ENCODE assay signal across 8 cellular contexts in genomic region chr11:416051-416756, GRCh38. TPM values are rescaled to one million over a fixed set of nuclear protein-coding genes. Genes with fewer than 3 reads are reported as not detected.
DNase-seq lines count a peak whose midpoint lies in the region; ATAC-seq, FAIRE-seq and TF ChIP-seq lines count a peak whose summit lies in the region.

No MANE protein-coding gene starts in this region.

- H3K4me3 ChIP-seq in GM12878 (peak overlapping the region; percentile 60; the same call in 1 of the 2 replicates), right lobe of liver (peak overlapping the region; percentile 39 to 61 (median 60)), thoracic aorta (peak overlapping the region; percentile 72)

- peak; percentile 37 for DNase-seq in NCI-H146 (lab: John Stamatoyannopoulos, UW)
- no peak for DNase-seq in NCI-H146 treated with DMSO at 0.1 percent for 48 hours (lab: John Stamatoyannopoulos, UW; ENCODE audit: unreplicated experiment)
- DNase-seq in GM12878 (ENCODE audit: low read depth, low spot score), result no peak
- peak in 2 of 3 donors; percentile 23 to 55 for DNase-seq in right lobe of liver
- DNase-seq in thoracic aorta (ENCODE audit: low spot score), result no peak
- no peak for DNase-seq in RKO (ENCODE audit: low spot score)
- no peak for DNase-seq in NCI-H128 (lab: John Stamatoyannopoulos, UW; ENCODE audit: unreplicated experiment)
- DNase-seq in activated CD4-positive, alpha-beta T cell treated with anti-CD3 and anti-CD28 coated beads for 1 hour, result no peak

- no peaks in the 10 kb centered on the region for H3K9me3 ChIP-seq in GM12878 (replicated peaks; ENCODE audit: control insufficient read depth, insufficient read depth, low read length)
- H3K9me3 ChIP-seq in right lobe of liver, result no peaks in the 10 kb centered on the region
- no peaks in the 10 kb centered on the region for H3K9me3 ChIP-seq in thoracic aorta

- H3K36me3 ChIP-seq in GM12878 (ENCODE audit: control insufficient read depth in 2 of 2, insufficient read depth in 2 of 2, low read length in 1 of 2), result no peaks in the 10 kb centered on the region
- H3K36me3 ChIP-seq in right lobe of liver, result no peaks in the 10 kb centered on the region
- no peaks in the 10 kb centered on the region for H3K36me3 ChIP-seq in thoracic aorta

- H3K4me1 ChIP-seq in GM12878 (ENCODE audit: control insufficient read depth, insufficient read depth, low read length), result peaks cover 8% of the 10 kb centered on the region
- peaks cover 0 to 8% (median 0%) of the 10 kb centered on the region in 4 donors for H3K4me1 ChIP-seq in right lobe of liver
- H3K4me1 ChIP-seq in thoracic aorta (ENCODE audit: control insufficient read depth in 1 of 2, low read depth in 2 of 2), result peaks cover 0 to 13% of the 10 kb centered on the region in 2 donors

- TF ChIP-seq POLR2A in GM12878 (IDR thresholded peaks at IDR 0.05; ENCODE audit: low read depth, low read length), result no peak
- TF ChIP-seq POLR2A in right lobe of liver (IDR thresholded peaks at IDR 0.05), result peak; percentile 37

- peak overlapping the region; percentile 55 for H2AFZ ChIP-seq in GM12878 (ENCODE audit: control insufficient read depth, low read depth, low read length)

- no peaks in the 10 kb centered on the region for H3K79me2 ChIP-seq in GM12878 (ENCODE audit: control insufficient read depth, insufficient read depth, low read length)

- H3K4me2 ChIP-seq in GM12878 (ENCODE audit: control insufficient read depth, insufficient read depth), result peak overlapping the region; percentile 79

- no peaks in the 10 kb centered on the region for H3K27me3 ChIP-seq in GM12878 (replicated peaks in 1 of 2; ENCODE audit: control insufficient read depth in 2 of 2, insufficient read depth in 2 of 2, low read length in 1 of 2)
- no peaks in the 10 kb centered on the region for H3K27me3 ChIP-seq in right lobe of liver
- no peaks in the 10 kb centered on the region for H3K27me3 ChIP-seq in thoracic aorta (replicated peaks; ENCODE audit: insufficient read depth)

- no peak for TF ChIP-seq CTCF in GM12878 (IDR thresholded peaks at IDR 0.05 in 2 of 3, conservative IDR thresholded peaks at IDR 0.05 in 1 of 3; ENCODE audit: control insufficient read depth in 2 of 3, extremely low read depth in 1 of 3, insufficient read depth in 1 of 3, low read depth in 3 of 3, low read length in 3 of 3)
- TF ChIP-seq CTCF in right lobe of liver (IDR thresholded peaks at IDR 0.05), result no peak
- no peak for TF ChIP-seq CTCF in thoracic aorta (IDR thresholded peaks at IDR 0.05)

- ATAC-seq in GM12878 (no peak), right lobe of liver (peak in 2 of 4 donors; percentile 2), thoracic aorta (ENCODE audit: insufficient number of reproducible peaks, low FRiP score, low read depth) (no peak)

- in situ Hi-C loops in GM12878 (cut with MboI), result no loop called here

- 19% methylated on average over 40 of the region's 45 CpGs for WGBS in GM12878 (ENCODE audit: insufficient coverage, insufficient replicate concordance, low lambda C conversion rate, missing lambda C conversion rate)
- whole genome bisulfite sequencing in right lobe of liver (ENCODE audit: insufficient coverage, low coverage, low lambda C conversion rate, missing lambda C conversion rate), result 11% methylated on average over 5 of the region's 45 CpGs

- POLR2A ChIA-PET in GM12878 (lab: Charles Lee), result no interaction called here

- CTCF ChIA-PET in GM12878 (lab: Yijun Ruan, JAX), result no interaction called here

- no peak overlapping the region for H3K27ac ChIP-seq in GM12878 (ENCODE audit: control insufficient read depth, insufficient read depth)
- H3K27ac ChIP-seq in right lobe of liver, result peak overlapping the region; percentile 50 to 71 (median 62)
- H3K27ac ChIP-seq in thoracic aorta, result peak overlapping the region in 1 of 2 donors; percentile 38

- BruUV-seq in GM12878 (replicated peaks; lab: Mats Ljungman, UMichigan), result no TSS peak

- no peak for TF ChIP-seq RAD21 in GM12878 (IDR thresholded peaks at IDR 0.05; ENCODE audit: insufficient read depth, low read depth, low read length)

- intact Hi-C loops in GM12878 (cut with micrococcal nuclease; ENCODE audit: unreplicated experiment), result no loop called here
- intact Hi-C loops in right lobe of liver (cut with DNase I), result no loop called here

- RAD21 ChIA-PET in GM12878 (lab: Charles Lee; ENCODE audit: unreplicated experiment), result no interaction called here

- no peak overlapping the region; the same call in 1 of the 2 replicates for H3K9ac ChIP-seq in GM12878 (ENCODE audit: control insufficient read depth, insufficient read depth, low read length)

- no peak for FAIRE-seq in GM12878 (lab: Jason Lieb, UNC)

- no peak for TF ChIP-seq EP300 in GM12878 (IDR thresholded peaks at IDR 0.05; ENCODE audit: borderline replicate concordance in 1 of 2, control insufficient read depth in 1 of 2, low read depth in 2 of 2, low read length in 2 of 2)

- SMC1A ChIA-PET in GM12878 (lab: Charles Lee; ENCODE audit: uncharacterized antibody, unreplicated experiment), result no interaction called here

- H4K20me1 ChIP-seq in GM12878 (ENCODE audit: control insufficient read depth, insufficient read depth), result no peaks in the 10 kb centered on the region

RNA-seq across cellular contexts. Expression of gene SIGIRR, which starts 1.4 kb away (rescaled TPM):
- total RNA-seq in GM12878 (2013; cell fraction: nucleolus; rRNA removed), result 3.3 and 3.7 TPM in 2 replicates
- total RNA-seq in GM12878 (2014; rRNA removed), result 5.2 and 6.5 TPM in 2 replicates
- total RNA-seq in GM12878 (2014; rRNA removed; fragmentation: Illumina TruSeq; extraction: Trizol), result 1.9 and 3.8 TPM in 2 replicates
- total RNA-seq in GM12878 (2021), result 10.1 and 10.9 TPM in 2 replicates
- polyA plus RNA-seq in GM12878 (2011; ENCODE audit: low read depth), result 3.5 TPM
- 2.2 and 5.1 TPM in 2 replicates for polyA plus RNA-seq in GM12878 (2011; rRNA removed)
- polyA plus RNA-seq in GM12878 (2011; cell fraction: cytosol; rRNA removed), result 8.6 and 12.4 TPM in 2 replicates
- 22.5 TPM in 2 replicates for polyA plus RNA-seq in GM12878 (2011; cell fraction: nucleus; rRNA removed)
- 8.7 and 14.5 TPM in 2 replicates for polyA plus RNA-seq in GM12878 (2012)
- 0.82 and 1.7 TPM in 2 replicates for polyA plus RNA-seq in GM12878 (2014; fragmentation: Illumina TruSeq; extraction: Trizol)
- 1 to 10 TPM in 1 of 2 experiments, under 1 TPM in 1; 0.18 to 1.2 TPM for polyA plus RNA-seq in GM12878 (2014; fragmentation: Nextera tagmentation; extraction: Ambion mirVana)
- polyA plus RNA-seq in GM12878 (2014; rRNA removed), result 10.5 and 10.8 TPM in 2 replicates
- 1 to 10 TPM; 5.2 to 7.2 TPM for polyA plus RNA-seq in GM12878 (2016; fragmentation: Nextera tagmentation; extraction: Ambion mirVana)
- polyA minus RNA-seq in GM12878 (2011; rRNA and poly(A)+ RNA removed), result 1.7 and 4.0 TPM in 2 replicates
- polyA minus RNA-seq in GM12878 (2011; cell fraction: cytosol; rRNA and poly(A)+ RNA removed), result 4.8 and 5.9 TPM in 2 replicates
- polyA minus RNA-seq in GM12878 (2011; cell fraction: nucleus; rRNA and poly(A)+ RNA removed), result 3.1 and 3.3 TPM in 2 replicates
- 100 to 1,000 TPM in 2 of 6 experiments, 10 to 100 TPM in 4; 48.2 to 133 (median 66.3) TPM for total RNA-seq in right lobe of liver
- 10 to 100 TPM; 24.9 to 36.8 TPM for total RNA-seq in thoracic aorta

RNA-seq across cellular contexts. Expression of gene PKP3, which starts 22.2 kb away (rescaled TPM):
- not detected in 2 replicates for total RNA-seq in GM12878 (2013; cell fraction: nucleolus; rRNA removed)
- total RNA-seq in GM12878 (2014; rRNA removed), result not detected in 2 replicates
- total RNA-seq in GM12878 (2014; rRNA removed; fragmentation: Illumina TruSeq; extraction: Trizol), result not detected in 2 replicates
- 0.37 and 0.90 TPM in 2 replicates for total RNA-seq in GM12878 (2021)
- not detected for polyA plus RNA-seq in GM12878 (2011; ENCODE audit: low read depth)
- polyA plus RNA-seq in GM12878 (2011; rRNA removed), result not detected in 2 replicates
- 0.05 TPM in 1 of 2 replicates, not detected in the other for polyA plus RNA-seq in GM12878 (2011; cell fraction: cytosol; rRNA removed)
- 0.09 and 0.34 TPM in 2 replicates for polyA plus RNA-seq in GM12878 (2011; cell fraction: nucleus; rRNA removed)
- not detected in 2 replicates for polyA plus RNA-seq in GM12878 (2012)
- not detected in 2 replicates for polyA plus RNA-seq in GM12878 (2014; fragmentation: Illumina TruSeq; extraction: Trizol)
- not detected for polyA plus RNA-seq in GM12878 (2014; fragmentation: Nextera tagmentation; extraction: Ambion mirVana)
- polyA plus RNA-seq in GM12878 (2014; rRNA removed), result 0.23 and 0.45 TPM in 2 replicates
- not detected for polyA plus RNA-seq in GM12878 (2016; fragmentation: Nextera tagmentation; extraction: Ambion mirVana)
- polyA minus RNA-seq in GM12878 (2011; rRNA and poly(A)+ RNA removed), result not detected in 2 replicates
- 1.5 and 2.1 TPM in 2 replicates for polyA minus RNA-seq in GM12878 (2011; cell fraction: cytosol; rRNA and poly(A)+ RNA removed)
- polyA minus RNA-seq in GM12878 (2011; cell fraction: nucleus; rRNA and poly(A)+ RNA removed), result 0.12 and 1.2 TPM in 2 replicates
- total RNA-seq in right lobe of liver, result 1 to 10 TPM in 1 of 6 experiments, under 1 TPM in 2, not detected in 3; 0.43 to 1.5 (median 0.47) TPM
- total RNA-seq in thoracic aorta, result 1 to 10 TPM; 2.0 to 5.9 TPM

RNA-seq across cellular contexts. Expression of gene ANO9, which starts 25.6 kb away (rescaled TPM):
- 106 and 107 TPM in 2 replicates for total RNA-seq in GM12878 (2013; cell fraction: nucleolus; rRNA removed)
- total RNA-seq in GM12878 (2014; rRNA removed) (16.3 and 19.8 TPM in 2 replicates), GM12878 (2014; rRNA removed; fragmentation: Illumina TruSeq; extraction: Trizol) (7.6 and 9.4 TPM in 2 replicates), GM12878 (2021) (37.0 and 42.3 TPM in 2 replicates), right lobe of liver (1 to 10 TPM in 1 of 6 experiments, under 1 TPM in 4, not detected in 1; 0.09 to 1.0 (median 0.28) TPM), thoracic aorta (1 to 10 TPM in 1 of 2 donors, under 1 TPM in 1; 0.68 to 2.7 TPM)
- polyA plus RNA-seq in GM12878 (2011; ENCODE audit: low read depth), result 14.4 TPM
- polyA plus RNA-seq in GM12878 (2011; rRNA removed) (12.7 and 21.8 TPM in 2 replicates), GM12878 (2014; fragmentation: Illumina TruSeq; extraction: Trizol) (3.0 and 9.5 TPM in 2 replicates), GM12878 (2014; fragmentation: Nextera tagmentation; extraction: Ambion mirVana) (1 to 10 TPM in 1 of 2 experiments, under 1 TPM in 1; 0.21 to 1.6 TPM), GM12878 (2014; rRNA removed) (42.1 and 51.0 TPM in 2 replicates), GM12878 (2016; fragmentation: Nextera tagmentation; extraction: Ambion mirVana) (10 to 100 TPM; 11.0 to 13.0 TPM)
- 15.7 and 24.8 TPM in 2 replicates for polyA plus RNA-seq in GM12878 (2011; cell fraction: cytosol; rRNA removed)
- 445 and 483 TPM in 2 replicates for polyA plus RNA-seq in GM12878 (2011; cell fraction: nucleus; rRNA removed)
- 46.7 and 48.0 TPM in 2 replicates for polyA plus RNA-seq in GM12878 (2012)
- polyA minus RNA-seq in GM12878 (2011; rRNA and poly(A)+ RNA removed), result 7.8 and 14.5 TPM in 2 replicates
- 3.9 and 5.2 TPM in 2 replicates for polyA minus RNA-seq in GM12878 (2011; cell fraction: cytosol; rRNA and poly(A)+ RNA removed)
- 38.2 and 44.2 TPM in 2 replicates for polyA minus RNA-seq in GM12878 (2011; cell fraction: nucleus; rRNA and poly(A)+ RNA removed)

RNA-seq across cellular contexts. Expression of gene PTDSS2, which starts 33.9 kb away (rescaled TPM):
- total RNA-seq in GM12878 (2013; cell fraction: nucleolus; rRNA removed), result 62.9 and 72.6 TPM in 2 replicates
- total RNA-seq in GM12878 (2014; rRNA removed) (17.2 and 18.3 TPM in 2 replicates), GM12878 (2014; rRNA removed; fragmentation: Illumina TruSeq; extraction: Trizol) (4.8 and 6.6 TPM in 2 replicates), GM12878 (2021) (21.1 and 24.9 TPM in 2 replicates), right lobe of liver (10 to 100 TPM in 4 of 6 experiments, 1 to 10 TPM in 2; 8.4 to 21.9 (median 11.4) TPM), thoracic aorta (10 to 100 TPM; 34.0 to 34.7 TPM)
- 4.3 TPM for polyA plus RNA-seq in GM12878 (2011; ENCODE audit: low read depth)
- polyA plus RNA-seq in GM12878 (2011; rRNA removed) (6.0 and 9.1 TPM in 2 replicates), GM12878 (2014; fragmentation: Illumina TruSeq; extraction: Trizol) (6.1 and 9.9 TPM in 2 replicates), GM12878 (2014; fragmentation: Nextera tagmentation; extraction: Ambion mirVana) (under 1 TPM; 0.39 to 0.66 TPM), GM12878 (2014; rRNA removed) (18.4 and 18.5 TPM in 2 replicates), GM12878 (2016; fragmentation: Nextera tagmentation; extraction: Ambion mirVana) (10 to 100 TPM; 12.6 to 16.8 TPM)
- polyA plus RNA-seq in GM12878 (2011; cell fraction: cytosol; rRNA removed), result 15.2 and 17.0 TPM in 2 replicates
- polyA plus RNA-seq in GM12878 (2011; cell fraction: nucleus; rRNA removed), result 92.1 and 99.5 TPM in 2 replicates
- 14.4 and 15.3 TPM in 2 replicates for polyA plus RNA-seq in GM12878 (2012)
- 14.0 and 20.2 TPM in 2 replicates for polyA minus RNA-seq in GM12878 (2011; rRNA and poly(A)+ RNA removed)
- 3.5 and 4.7 TPM in 2 replicates for polyA minus RNA-seq in GM12878 (2011; cell fraction: cytosol; rRNA and poly(A)+ RNA removed)
- 14.5 and 26.6 TPM in 2 replicates for polyA minus RNA-seq in GM12878 (2011; cell fraction: nucleus; rRNA and poly(A)+ RNA removed)

RNA-seq across cellular contexts. Expression of gene B4GALNT4, which starts 46.9 kb away (rescaled TPM):
- total RNA-seq in GM12878 (2013; cell fraction: nucleolus; rRNA removed), result 0.23 TPM in 1 of 2 replicates, not detected in the other
- 0.06 and 1.4 TPM in 2 replicates for total RNA-seq in GM12878 (2014; rRNA removed)
- total RNA-seq in GM12878 (2014; rRNA removed; fragmentation: Illumina TruSeq; extraction: Trizol), result 0.18 TPM in 1 of 2 replicates, not detected in the other
- 0.29 and 0.74 TPM in 2 replicates for total RNA-seq in GM12878 (2021)
- not detected for polyA plus RNA-seq in GM12878 (2011; ENCODE audit: low read depth)
- polyA plus RNA-seq in GM12878 (2011; rRNA removed), result not detected in 2 replicates
- polyA plus RNA-seq in GM12878 (2011; cell fraction: cytosol; rRNA removed), result not detected in 2 replicates
- polyA plus RNA-seq in GM12878 (2011; cell fraction: nucleus; rRNA removed), result 0.07 TPM in 1 of 2 replicates, not detected in the other
- polyA plus RNA-seq in GM12878 (2012), result 0.24 TPM in 1 of 2 replicates, not detected in the other
- polyA plus RNA-seq in GM12878 (2014; fragmentation: Illumina TruSeq; extraction: Trizol), result 0.04 TPM in 1 of 2 replicates, not detected in the other
- not detected for polyA plus RNA-seq in GM12878 (2014; fragmentation: Nextera tagmentation; extraction: Ambion mirVana)
- polyA plus RNA-seq in GM12878 (2014; rRNA removed), result 0.16 and 0.82 TPM in 2 replicates
- not detected for polyA plus RNA-seq in GM12878 (2016; fragmentation: Nextera tagmentation; extraction: Ambion mirVana)
- not detected in 2 replicates for polyA minus RNA-seq in GM12878 (2011; rRNA and poly(A)+ RNA removed)
- not detected in 2 replicates for polyA minus RNA-seq in GM12878 (2011; cell fraction: cytosol; rRNA and poly(A)+ RNA removed)
- polyA minus RNA-seq in GM12878 (2011; cell fraction: nucleus; rRNA and poly(A)+ RNA removed), result not detected in 2 replicates
- under 1 TPM in 2 of 6 experiments, not detected in 4; 0.05 to 0.07 TPM for total RNA-seq in right lobe of liver
- 1 to 10 TPM in 1 of 2 donors, under 1 TPM in 1; 0.78 to 3.7 TPM for total RNA-seq in thoracic aorta

Comparison
In these comparisons a context has a peak if more than half of its experiments do, and no peak if none do; other contexts are left out.
1. DNase-seq: peak in NCI-H146 (single experiment) and right lobe of liver (2 of 3); none in NCI-H146 treated with DMSO at 0.1 percent for 48 hours (single experiment), GM12878 (single experiment), thoracic aorta (single experiment), RKO (single experiment), NCI-H128 (single experiment) and activated CD4-positive, alpha-beta T cell treated with anti-CD3 and anti-CD28 coated beads for 1 hour (single experiment).
2. Peak in every context shown above with its lines, with median percentiles within 50 percentile points of each other: H3K4me3 ChIP-seq.